8 cellular contexts compared by ENCODE assay signal in genomic region chr2:9003366-9003615, GRCh38. TPM values are rescaled to one million over a fixed set of nuclear protein-coding genes. Genes with fewer than 3 reads are reported as not detected.
DNase-seq lines count a peak whose midpoint lies in the region; ATAC-seq, FAIRE-seq and TF ChIP-seq lines count a peak whose summit lies in the region.

No MANE protein-coding gene starts in this region.

- peaks cover 49% of the 10 kb centered on the region for H3K4me1 ChIP-seq in Loucy (ENCODE audit: insufficient read depth, low read length, poor library complexity, severe bottlenecking)
- H3K4me1 ChIP-seq in endothelial cell of umbilical vein (ENCODE audit: control insufficient read depth, extremely low read depth, insufficient read depth, low read length) = peaks cover 11% of the 10 kb centered on the region
- peaks cover 26% of the 10 kb centered on the region for H3K4me1 ChIP-seq in neuron (ENCODE audit: insufficient read depth, low read length)

- TF ChIP-seq POLR2A in endothelial cell of umbilical vein (IDR thresholded peaks at IDR 0.05; ENCODE audit: low read depth, low read length) = no peak

- no TSS peak for BruUV-seq in endothelial cell of umbilical vein (replicated peaks; lab: Mats Ljungman, UMichigan)

- H3F3A ChIP-seq in Loucy (ENCODE audit: low read depth) = no peaks in the 10 kb centered on the region

- CTCF ChIA-PET in AG04450 (lab: Charles Lee) (interaction anchor here (1.0 kb wide), 1 partner anchor 117 kb away, joined by 3 read pairs; no protein-coding TSS in a partner anchor), endothelial cell of umbilical vein (lab: Charles Lee) (interaction anchor here (2.1 kb wide), 1 partner anchor 19 kb away, joined by 8 read pairs; no protein-coding TSS in a partner anchor)

- POLR2A ChIA-PET in AG04450 (lab: Yijun Ruan, JAX) = interaction anchor here (1.0 kb wide), 2 partner anchors 10 to 322 kb away, joined by 3 to 6 read pairs; partner anchors contain the start of gene ID2
- POLR2A ChIA-PET in endothelial cell of umbilical vein (lab: Charles Lee) = no interaction called here

- DNase-seq in AG04450 (ENCODE audit: low read depth, low spot score) (no peak), endothelial cell of umbilical vein (ENCODE audit: low read depth, low spot score) (no peak), NCI-H82 (lab: John Stamatoyannopoulos, UW) (no peak), NCI-H2107 treated with DMSO at 0.1 percent for 48 hours (lab: John Stamatoyannopoulos, UW; ENCODE audit: unreplicated experiment) (no peak)

- H3K27me3 ChIP-seq in AG04450 (ENCODE audit: control insufficient read depth, insufficient read depth, low read length) (no peaks in the 10 kb centered on the region), Loucy (ENCODE audit: insufficient read depth, low read length, poor library complexity, severe bottlenecking) (no peaks in the 10 kb centered on the region), endothelial cell of umbilical vein (ENCODE audit: control insufficient read depth in 2 of 2, insufficient read depth in 2 of 2, low read length in 2 of 2) (no peaks in the 10 kb centered on the region), neuron (ENCODE audit: insufficient read depth, low read length) (no peaks in the 10 kb centered on the region)

- TF ChIP-seq CTCF in AG04450 (IDR thresholded peaks at IDR 0.05; ENCODE audit: low read depth, low read length) = no peak
- no peak for TF ChIP-seq CTCF in Loucy (conservative IDR thresholded peaks at IDR 0.05; ENCODE audit: low read length)
- no peak for TF ChIP-seq CTCF in endothelial cell of umbilical vein (IDR thresholded peaks at IDR 0.05; ENCODE audit: extremely low read depth in 1 of 2, insufficient read depth in 1 of 2, low read depth in 1 of 2, low read length in 2 of 2)

- no peaks in the 10 kb centered on the region for H3K9me3 ChIP-seq in AG04450 (ENCODE audit: control insufficient read depth, insufficient read depth, low read length)
- H3K9me3 ChIP-seq in Loucy (ENCODE audit: insufficient read depth, low read depth, low read length) = no peaks in the 10 kb centered on the region
- no peaks in the 10 kb centered on the region for H3K9me3 ChIP-seq in endothelial cell of umbilical vein (replicated peaks; ENCODE audit: control insufficient read depth, insufficient read depth, low read length)
- H3K9me3 ChIP-seq in neuron (ENCODE audit: low read length) = no peaks in the 10 kb centered on the region

- no peaks in the 10 kb centered on the region for H3K9me1 ChIP-seq in endothelial cell of umbilical vein (replicated peaks; ENCODE audit: control insufficient read depth, extremely low read depth, insufficient read depth, low read length)

- H3K4me3 ChIP-seq in AG04450 (ENCODE audit: low read depth, low read length) (peak overlapping the region; percentile 75), Loucy (ENCODE audit: low read length, poor library complexity, severe bottlenecking) (peak overlapping the region; percentile 77), endothelial cell of umbilical vein (replicated peaks in 1 of 3; ENCODE audit: insufficient read depth in 1 of 3, low read depth in 1 of 3, low read length in 3 of 3) (peak overlapping the region; percentile 5 to 71 (median 70)), neuron (ENCODE audit: low read length) (peak overlapping the region; percentile 82)

- H2AFZ ChIP-seq in Loucy (ENCODE audit: low read length) (peak overlapping the region; percentile 75), endothelial cell of umbilical vein (ENCODE audit: low read depth, low read length) (peak overlapping the region; percentile 75), neuron (ENCODE audit: low read depth, low read length) (peak overlapping the region; percentile 74)

- H3K4me2 ChIP-seq in Loucy (ENCODE audit: low read depth, low read length, poor library complexity, severe bottlenecking) = peak overlapping the region; percentile 85
- H3K4me2 ChIP-seq in endothelial cell of umbilical vein (ENCODE audit: insufficient read depth, low read length) = peak overlapping the region; percentile 87

- intact Hi-C loops in endothelial cell of umbilical vein (cut with micrococcal nuclease) = loop anchor here (2.0 to 5.0 kb wide), 3 partner anchors 104 to 322 kb away; no protein-coding TSS in a partner anchor

- ATAC-seq in GM18520 (IDR thresholded peaks at IDR 0.05; ENCODE audit: unreplicated experiment) (no peak), GM21529 (IDR thresholded peaks at IDR 0.05; ENCODE audit: unreplicated experiment) (no peak)

- dilution Hi-C loops in endothelial cell of umbilical vein (cut with MboI; ENCODE audit: extremely low pct_ligation_motif_present, low sequenced_read_pairs) = no loop called here

- H3K79me2 ChIP-seq in Loucy (ENCODE audit: insufficient read depth, low read length) (peaks cover 58% of the 10 kb centered on the region), endothelial cell of umbilical vein (ENCODE audit: control insufficient read depth, insufficient read depth, low read length) (no peaks in the 10 kb centered on the region)

- H3K36me3 ChIP-seq in Loucy (ENCODE audit: insufficient read depth, low read length) = no peaks in the 10 kb centered on the region
- H3K36me3 ChIP-seq in endothelial cell of umbilical vein (ENCODE audit: control insufficient read depth in 2 of 2, extremely low read depth in 1 of 2, insufficient read depth in 2 of 2, low read length in 2 of 2) = no peaks in the 10 kb centered on the region
- H3K36me3 ChIP-seq in neuron (ENCODE audit: insufficient read depth, low read length) = no peaks in the 10 kb centered on the region

- no peak for FAIRE-seq in endothelial cell of umbilical vein (lab: Jason Lieb, UNC)

- H3K27ac ChIP-seq in AG04450 (ENCODE audit: low read depth, low read length) (no peak overlapping the region), endothelial cell of umbilical vein (ENCODE audit: insufficient read depth, low read depth, low read length) (no peak overlapping the region)

- H3K9ac ChIP-seq in Loucy (ENCODE audit: low read depth, low read length, poor library complexity, severe bottlenecking) = peak overlapping the region; percentile 56
- H3K9ac ChIP-seq in endothelial cell of umbilical vein (replicated peaks; ENCODE audit: extremely low read depth, insufficient read depth, low read length) = peak overlapping the region; percentile 8

- no peaks in the 10 kb centered on the region for H3K9me2 ChIP-seq in Loucy (replicated peaks; ENCODE audit: low read depth, low read length)

- H4K20me1 ChIP-seq in Loucy (ENCODE audit: insufficient read depth, low read length, poor library complexity, severe bottlenecking) = peaks cover 20% of the 10 kb centered on the region
- H4K20me1 ChIP-seq in endothelial cell of umbilical vein (replicated peaks; ENCODE audit: control insufficient read depth, extremely low read depth, insufficient read depth, low read length) = no peaks in the 10 kb centered on the region

TF ChIP-seq in endothelial cell of umbilical vein, 7 proteins besides CTCF, POLR2A, EP300 and RAD21:
- TF ChIP-seq GATA2 (IDR thresholded peaks at IDR 0.05; ENCODE audit: insufficient read depth, insufficient read length, low read depth, low read length) (no peak), POLR2AphosphoS5 (IDR thresholded peaks at IDR 0.05; ENCODE audit: insufficient read depth, low read depth, low read length) (no peak), MAX (IDR thresholded peaks at IDR 0.05; ENCODE audit: insufficient read depth, insufficient read length) (no peak), EZH2 (IDR thresholded peaks at IDR 0.05; ENCODE audit: borderline replicate concordance, low read depth, low read length, severe bottlenecking) (no peak), FOS (IDR thresholded peaks at IDR 0.05; ENCODE audit: borderline replicate concordance, insufficient read depth, low read length) (no peak), JUN (IDR thresholded peaks at IDR 0.05; ENCODE audit: borderline replicate concordance, insufficient read depth, insufficient read length, low read depth) (no peak), MYC (IDR thresholded peaks at IDR 0.05; ENCODE audit: low read depth, low read length) (no peak)

RNA-seq across cellular contexts. Expression of gene MBOAT2, which starts 0.2 kb away (rescaled TPM):
- polyA plus RNA-seq in AG04450 (2011; rRNA removed) (59.2 and 75.2 TPM in 2 replicates), endothelial cell of umbilical vein (8.9 and 10.9 TPM in 2 replicates)
- 32.4 and 62.7 TPM in 2 replicates for polyA minus RNA-seq in AG04450 (2011; rRNA and poly(A)+ RNA removed)
- 17.9 and 22.1 TPM in 2 replicates for total RNA-seq in endothelial cell of umbilical vein
- 6.1 and 7.7 TPM in 2 replicates for polyA plus RNA-seq in endothelial cell of umbilical vein (2011; cell fraction: cytosol; rRNA removed)
- polyA plus RNA-seq in endothelial cell of umbilical vein (2011; cell fraction: nucleus; rRNA removed) = 54.3 and 59.3 TPM in 2 replicates
- 17.5 and 18.1 TPM in 2 replicates for polyA plus RNA-seq in endothelial cell of umbilical vein (2012)
- 21.0 and 23.5 TPM in 2 replicates for polyA minus RNA-seq in endothelial cell of umbilical vein
- polyA minus RNA-seq in endothelial cell of umbilical vein (2011; cell fraction: cytosol; rRNA and poly(A)+ RNA removed) = 3.6 TPM
- 23.5 and 31.4 TPM in 2 replicates for polyA minus RNA-seq in endothelial cell of umbilical vein (2011; cell fraction: nucleus; rRNA and poly(A)+ RNA removed)
